In genomic region chr1:190119683-190120082, GRCh38 we compare ENCODE assay signal across 19 cellular contexts.
"Had no signal": no experiment of that assay in that cellular context is flagged by ENCODE, and none has a peak within 500 bp of the region (broad histone marks: within the 10 kb centered on the region; RNA-seq: fewer than 3 reads in every experiment).

No MANE protein-coding gene starts in this region.

- H3K27me3 ChIP-seq: esophagus muscularis mucosa, gastroesophageal sphincter, heart right ventricle, ovary, suprapubic skin, transverse colon, uterus had no signal

- DNase-seq: activated CD4-positive, alpha-beta T cell treated with anti-CD3 and anti-CD28 coated beads for 1 hour; activated naive CD4-positive, alpha-beta T cell; activated naive CD8-positive, alpha-beta T cell treated with anti-CD3 and anti-CD28 coated beads for 36 hours; amniotic stem cell; effector CD8-positive, alpha-beta T cell; heart right ventricle; mesenchymal stem cell; naive thymus-derived CD8-positive, alpha-beta T cell; ovary; psoas muscle; right cardiac atrium; stimulated activated naive CD8-positive, alpha-beta T cell treated with anti-CD3 and anti-CD28 coated beads, Interleukin-15, Interleukin-2, amounts not matched to agents 100 U/mL and 50 U/mL, for 24 hours; T1000; transverse colon; uterus had no signal

- H3K36me3 ChIP-seq: esophagus muscularis mucosa, gastroesophageal sphincter, heart right ventricle, ovary, suprapubic skin, transverse colon, uterus had no signal

- H3K27ac ChIP-seq: esophagus muscularis mucosa, gastroesophageal sphincter, heart right ventricle, ovary, psoas muscle, skin epidermis, suprapubic skin, transverse colon, uterus had no signal

- H3K4me3 ChIP-seq: esophagus muscularis mucosa, gastroesophageal sphincter, heart right ventricle, ovary, psoas muscle, skin epidermis, suprapubic skin, transverse colon, uterus had no signal

- H3K4me1 ChIP-seq: esophagus muscularis mucosa, gastroesophageal sphincter, heart right ventricle, psoas muscle, suprapubic skin, transverse colon, uterus had no signal

- H3K9me3 ChIP-seq: esophagus muscularis mucosa, gastroesophageal sphincter, heart right ventricle, ovary, psoas muscle, suprapubic skin, transverse colon, uterus had no signal
